ENCODE assay signal across 24 cellular contexts in genomic region chr1:26517766-26518049, GRCh38.
"Had no signal": no experiment of that assay in that cellular context is flagged by ENCODE, and none has a peak within 500 bp of the region (broad histone marks: within the 10 kb centered on the region; RNA-seq: fewer than 3 reads in every experiment).

No MANE protein-coding gene starts in this region.

- DNase-seq: hypothalamus; islet precursor cell; left ventricle myocardium inferior; mesendoderm; mucosa of descending colon; naive thymus-derived CD4-positive, alpha-beta T cell; ovary; right lobe of liver; stimulated activated CD4-positive, alpha-beta T cell treated with anti-CD3 and anti-CD28 coated beads, Interleukin-1b, Interleukin-23, amount 100 ng/mL, for 48 hours; stimulated activated CD4-positive, alpha-beta T cell treated with anti-CD3 and anti-CD28 coated beads, Interleukin-2, amount 100 ng/mL, for 48 hours; stimulated activated CD4-positive, alpha-beta T cell treated with anti-CD3 and anti-CD28 coated beads, Interleukin-4, amount 100 ng/mL, for 4 hours; stimulated activated CD8-positive, alpha-beta memory T cell treated with anti-CD3 and anti-CD28 coated beads, Interleukin-4, amount 100 ng/mL, for 48 hours; stimulated activated naive CD8-positive, alpha-beta T cell treated with anti-CD3 and anti-CD28 coated beads, Interleukin-15, Interleukin-2, amounts not matched to agents 100 U/mL and 50 U/mL, for 24 hours; stomach; testis; thyroid gland; transverse colon; upper lobe of left lung had no signal

- H3K36me3 ChIP-seq: left ventricle myocardium inferior, ovary, right atrium auricular region, right lobe of liver, stomach, thyroid gland, transverse colon, upper lobe of left lung, vagina had no signal

- H3K27me3 ChIP-seq: ovary, right atrium auricular region, right lobe of liver, testis, thyroid gland, transverse colon, upper lobe of left lung, vagina had no signal

- H3K4me3 ChIP-seq: left ventricle myocardium inferior, lung, mucosa of descending colon, ovary, right atrium auricular region, right lobe of liver, smooth muscle cell, stomach, testis, thyroid gland, transverse colon, upper lobe of left lung, vagina had no signal

- H3K9me3 ChIP-seq: left ventricle myocardium inferior, mucosa of descending colon, ovary, right atrium auricular region, right lobe of liver, stomach, testis, thyroid gland, transverse colon, upper lobe of left lung, vagina had no signal

- H3K4me2 ChIP-seq: smooth muscle cell had no signal

- ATAC-seq: mucosa of descending colon; naive thymus-derived CD4-positive, alpha-beta T cell; natural killer cell treated with Interleukin-12 subunit alpha and Interleukin-12 subunit beta and Interleukin-15 and Interleukin-18, amount 100 ng/mL, for 72 hours; stimulated activated memory B cell treated with anti-CD40 and anti-IgM and Interleukin-4, amounts not matched to agents 10 μg/mL and 1 μg/mL and 100 μg/mL, for 72 hours; stimulated activated naive CD8-positive, alpha-beta T cell treated with anti-CD3 and anti-CD28 coated beads, Interleukin-15, Interleukin-2, amounts not matched to agents 100 U/mL and 50 U/mL, for 24 hours had no signal

- H3K4me1 ChIP-seq: right atrium auricular region, right lobe of liver, stomach, testis, transverse colon, vagina had no signal

- H3K27ac ChIP-seq: left ventricle myocardium inferior, ovary, right atrium auricular region, right lobe of liver, stomach, testis, thyroid gland, transverse colon, upper lobe of left lung, vagina had no signal
